15 cellular contexts compared by ENCODE assay signal in genomic region chr4:174869334-174869733, GRCh38. TPM values are rescaled to one million over a fixed set of nuclear protein-coding genes. Genes with fewer than 3 reads are reported as not detected.
DNase-seq lines count a peak whose midpoint lies in the region; ATAC-seq, FAIRE-seq and TF ChIP-seq lines count a peak whose summit lies in the region.
"Had no signal": no experiment of that assay in that cellular context is flagged by ENCODE, and none has a peak within 500 bp of the region (broad histone marks: within the 10 kb centered on the region; RNA-seq: fewer than 3 reads in every experiment).

No MANE protein-coding gene starts in this region.

- H2AFZ ChIP-seq in mammary epithelial cell (ENCODE audit: low read depth, low read length) (no peak overlapping the region), hepatocyte (no peak overlapping the region)
- H2AFZ ChIP-seq: GM23338 had no signal

- no peaks in the 10 kb centered on the region for H3K9me3 Mint-ChIP-seq in MCF 10A (ENCODE audit: unreplicated experiment)
- H3K9me3 Mint-ChIP-seq: GM23338 had no signal

- CTCF ChIA-PET in MCF 10A (lab: Yijun Ruan, JAX): no interaction called here
- CTCF ChIA-PET in mammary epithelial cell (lab: Charles Lee; ENCODE audit: low non-redundant PET): no interaction called here

- H3K4me2 ChIP-seq in mammary epithelial cell (ENCODE audit: insufficient read depth, low read depth, low read length): no peak overlapping the region
- no peak overlapping the region for H3K4me2 ChIP-seq in hepatocyte
- H3K4me2 ChIP-seq: BLaER1, GM23338 had no signal

- ATAC-seq in HG02884 (IDR thresholded peaks at IDR 0.05; ENCODE audit: unreplicated experiment) (no peak), GM21423 (IDR thresholded peaks at IDR 0.05; ENCODE audit: unreplicated experiment) (no peak)
- ATAC-seq: GM23338 had no signal

- intact Hi-C loops in MCF 10A (cut with micrococcal nuclease): no loop called here
- intact Hi-C loops in mammary epithelial cell (cut with micrococcal nuclease): no loop called here

- dilution Hi-C loops in mammary epithelial cell (cut with HindIII; ENCODE audit: low sequenced_read_pairs): no loop called here

- no peaks in the 10 kb centered on the region for H3K36me3 ChIP-seq in mammary epithelial cell (ENCODE audit: insufficient read depth, low read length)
- H3K36me3 ChIP-seq in hepatocyte (replicated peaks; ENCODE audit: insufficient read depth, low read depth): no peaks in the 10 kb centered on the region
- H3K36me3 ChIP-seq: BLaER1 had no signal

- no peak overlapping the region for H3K9ac ChIP-seq in mammary epithelial cell (ENCODE audit: insufficient read depth, low read length)
- H3K9ac ChIP-seq: BLaER1 had no signal

- no peak overlapping the region for H3K4me3 Mint-ChIP-seq in MCF 10A (ENCODE audit: unreplicated experiment)
- H3K4me3 Mint-ChIP-seq: GM23338 had no signal

- TF ChIP-seq POLR2A in erythroblast (IDR thresholded peaks at IDR 0.05; ENCODE audit: low read length): no peak

- POLR2A ChIA-PET in MCF 10A (lab: Yijun Ruan, JAX): no interaction called here

- no peaks in the 10 kb centered on the region for H3K27me3 Mint-ChIP-seq in MCF 10A (ENCODE audit: insufficient read depth, unreplicated experiment)

- no peak overlapping the region for H3K27ac Mint-ChIP-seq in MCF 10A (ENCODE audit: low read depth, unreplicated experiment)
- H3K27ac Mint-ChIP-seq: GM23338 had no signal

- H3K9me3 ChIP-seq in mammary epithelial cell (replicated peaks; ENCODE audit: insufficient read depth, low read length): no peaks in the 10 kb centered on the region
- no peaks in the 10 kb centered on the region for H3K9me3 ChIP-seq in hepatocyte (ENCODE audit: low read depth)

- DNase-seq in MCF 10A (ENCODE audit: unreplicated experiment) (peak; percentile 11), mammary epithelial cell (no peak), RCC 7860 (ENCODE audit: low spot score) (peak; percentile 30), hepatocyte (ENCODE audit: low spot score) (no peak), erythroblast (lab: John Stamatoyannopoulos, UW) (no peak), GM19238 (ENCODE audit: insufficient read length, low spot score) (no peak)
- DNase-seq: AML-193, DMS53, H7 had no signal

- no peaks in the 10 kb centered on the region for H3K27me3 ChIP-seq in mammary epithelial cell (ENCODE audit: insufficient read depth, low read length)
- H3K27me3 ChIP-seq in hepatocyte: no peaks in the 10 kb centered on the region
- H3K27me3 ChIP-seq: BLaER1 had no signal

- H3K4me1 Mint-ChIP-seq in MCF 10A (ENCODE audit: insufficient read depth, unreplicated experiment): no peaks in the 10 kb centered on the region

- TF ChIP-seq CTCF in MCF 10A (IDR thresholded peaks at IDR 0.05; ENCODE audit: unreplicated experiment) (no peak), mammary epithelial cell (conservative IDR thresholded peaks at IDR 0.05 in 1 of 2, IDR thresholded peaks at IDR 0.05 in 1 of 2; ENCODE audit: extremely low read depth in 1 of 2, insufficient read depth in 1 of 2, low read depth in 1 of 2, low read length in 2 of 2) (no peak), hepatocyte (IDR thresholded peaks at IDR 0.05; ENCODE audit: poor library complexity) (no peak)

- H4K20me1 ChIP-seq in mammary epithelial cell (ENCODE audit: insufficient read depth, low read length): no peaks in the 10 kb centered on the region
- no peaks in the 10 kb centered on the region for H4K20me1 ChIP-seq in hepatocyte (ENCODE audit: insufficient read depth, poor library complexity, severe bottlenecking)
- H4K20me1 ChIP-seq: BLaER1 had no signal

- H3K79me2 ChIP-seq in mammary epithelial cell (ENCODE audit: insufficient read depth, low read length) (no peaks in the 10 kb centered on the region), hepatocyte (no peaks in the 10 kb centered on the region)

- no peaks in the 10 kb centered on the region for H3K4me1 ChIP-seq in mammary epithelial cell (ENCODE audit: insufficient read depth, low read length)
- H3K4me1 ChIP-seq in hepatocyte (ENCODE audit: insufficient read depth): peaks cover 13% of the 10 kb centered on the region

- in situ Hi-C loops in mammary epithelial cell (cut with MboI; ENCODE audit: low sequenced_read_pairs in 2 of 2): no loop called here

- 59% methylated on average over 3 of the region's 3 CpGs for WGBS in mammary epithelial cell (ENCODE audit: low coverage, missing lambda C conversion rate)
- 67% methylated on average over 3 of the region's 3 CpGs for WGBS in hepatocyte (ENCODE audit: low lambda C conversion rate, missing lambda C conversion rate)

- no peak for FAIRE-seq in RCC 7860 (lab: Jason Lieb, UNC)
- FAIRE-seq: GM18507 had no signal

- H3K27ac ChIP-seq in mammary epithelial cell (ENCODE audit: insufficient read depth, low read depth, low read length) (no peak overlapping the region), hepatocyte (peak overlapping the region; percentile 33)
- H3K27ac ChIP-seq: 22Rv1, BLaER1 had no signal

- no peaks in the 10 kb centered on the region for H3K9me2 ChIP-seq in hepatocyte (replicated peaks; ENCODE audit: insufficient read depth)

- BruUV-seq in MCF 10A (replicated peaks; lab: Mats Ljungman, UMichigan) (no TSS peak), mammary epithelial cell (replicated peaks; lab: Mats Ljungman, UMichigan) (no TSS peak)

- H3K36me3 Mint-ChIP-seq in MCF 10A (ENCODE audit: insufficient read depth, unreplicated experiment): no peaks in the 10 kb centered on the region

- no peak overlapping the region for H3K4me3 ChIP-seq in mammary epithelial cell (replicated peaks in 1 of 3; ENCODE audit: insufficient read depth in 1 of 3, low read depth in 2 of 3, low read length in 3 of 3)
- H3K4me3 ChIP-seq in hepatocyte: no peak overlapping the region
- H3K4me3 ChIP-seq: BLaER1, GM23338 had no signal

RNA-seq across cellular contexts. Expression of gene GLRA3, which starts 40.3 kb away (rescaled TPM):
- total RNA-seq in MCF 10A (2022): not detected in 2 replicates
- not detected for total RNA-seq in mammary epithelial cell
- not detected for polyA plus RNA-seq in mammary epithelial cell
- polyA minus RNA-seq in mammary epithelial cell: not detected
- 0.08 and 0.10 TPM in 2 replicates for total RNA-seq in hepatocyte
- not detected in 2 replicates for polyA plus RNA-seq in hepatocyte

RNA-seq across cellular contexts. Expression of gene ADAM29, which starts 48.8 kb away (rescaled TPM):
- not detected in 2 replicates for total RNA-seq in MCF 10A (2022)
- not detected for total RNA-seq in mammary epithelial cell
- not detected for polyA plus RNA-seq in mammary epithelial cell
- polyA minus RNA-seq in mammary epithelial cell: not detected
- not detected in 2 replicates for total RNA-seq in hepatocyte
- not detected in 2 replicates for polyA plus RNA-seq in hepatocyte
- total RNA-seq: GM23338, H7 had no signal
- polyA plus RNA-seq: GM23338 had no signal

Comparison
In these comparisons a context has a peak if more than half of its experiments do, and no peak if none do; other contexts are left out.
1. DNase-seq: peak in MCF 10A (single experiment) and RCC 7860 (single experiment); none in mammary epithelial cell (single experiment), hepatocyte (single experiment), erythroblast (0 of 2) and GM19238 (single experiment).